Comparison of ENCODE assay signal across 22 cellular contexts in genomic region chr13:89136678-89137077, GRCh38.
"Had no signal": no experiment of that assay in that cellular context is flagged by ENCODE, and none has a peak within 500 bp of the region (broad histone marks: within the 10 kb centered on the region; RNA-seq: fewer than 3 reads in every experiment).

No MANE protein-coding gene starts in this region.

- H3K4me1 ChIP-seq: ascending aorta had no signal

- ATAC-seq: activated CD4-positive, alpha-beta T cell treated with anti-CD3 and anti-CD28 coated beads for 36 hours; activated CD8-positive, alpha-beta T cell treated with anti-CD3 and anti-CD28 coated beads for 36 hours; Right ventricle myocardium inferior had no signal

- H3K9me3 Mint-ChIP-seq: activated naive CD4-positive, alpha-beta T cell treated with anti-CD3 and anti-CD28 coated beads, Interleukin-2, amount 50 U/mL, for 24 hours had no signal

- H3K4me1 Mint-ChIP-seq: activated CD4-positive, alpha-beta T cell treated with anti-CD3 and anti-CD28 coated beads for 36 hours; activated naive CD4-positive, alpha-beta T cell treated with anti-CD3 and anti-CD28 coated beads, Interleukin-2, amount 50 U/mL, for 24 hours had no signal

- H3K27ac Mint-ChIP-seq: activated CD4-positive, alpha-beta T cell treated with anti-CD3 and anti-CD28 coated beads for 36 hours; activated CD8-positive, alpha-beta T cell treated with anti-CD3 and anti-CD28 coated beads for 36 hours; activated naive CD4-positive, alpha-beta T cell treated with anti-CD3 and anti-CD28 coated beads, Interleukin-2, amount 50 U/mL, for 24 hours had no signal

- H3K27ac ChIP-seq: ascending aorta, brain microvascular endothelial cell, coronary artery, SK-N-MC, WERI-Rb-1 had no signal

- H3K4me3 Mint-ChIP-seq: activated CD4-positive, alpha-beta T cell treated with anti-CD3 and anti-CD28 coated beads for 36 hours; activated CD8-positive, alpha-beta T cell treated with anti-CD3 and anti-CD28 coated beads for 36 hours; activated naive CD4-positive, alpha-beta T cell treated with anti-CD3 and anti-CD28 coated beads, Interleukin-2, amount 50 U/mL, for 24 hours had no signal

- H3K36me3 Mint-ChIP-seq: activated naive CD4-positive, alpha-beta T cell treated with anti-CD3 and anti-CD28 coated beads, Interleukin-2, amount 50 U/mL, for 24 hours had no signal

- DNase-seq: activated CD4-positive, alpha-beta T cell treated with anti-CD3 and anti-CD28 coated beads for 36 hours; activated CD4-positive, alpha-beta T cell treated with anti-CD3 and anti-CD28 coated beads, Interleukin-2, amount 50 U/mL, for 1 hour; activated CD8-positive, alpha-beta memory T cell treated with anti-CD3 and anti-CD28 coated beads, Interleukin-2, amount 50 U/mL, for 4 hours; activated CD8-positive, alpha-beta T cell treated with anti-CD3 and anti-CD28 coated beads for 36 hours; activated naive CD4-positive, alpha-beta T cell; amniotic stem cell; brain microvascular endothelial cell; NCI-H1092; NCI-H1417; NCI-H1930; NCI-H2107; NCI-H2171 treated with DMSO at 0.1 percent for 48 hours; NCI-H226; NCI-H526; NCI-H774; T-helper 1 cell; WERI-Rb-1 had no signal

- H3K27me3 Mint-ChIP-seq: activated CD4-positive, alpha-beta T cell treated with anti-CD3 and anti-CD28 coated beads for 36 hours; activated CD8-positive, alpha-beta T cell treated with anti-CD3 and anti-CD28 coated beads for 36 hours; activated naive CD4-positive, alpha-beta T cell treated with anti-CD3 and anti-CD28 coated beads, Interleukin-2, amount 50 U/mL, for 24 hours had no signal

- H3K4me3 ChIP-seq: ascending aorta, coronary artery, SK-N-MC had no signal

- H3K9me3 ChIP-seq: ascending aorta had no signal

- H3K27me3 ChIP-seq: ascending aorta, brain microvascular endothelial cell had no signal

- H3K36me3 ChIP-seq: ascending aorta, brain microvascular endothelial cell, WERI-Rb-1 had no signal
